ENCODE assay signal across 27 cellular contexts in genomic region chr2:142572749-142573148, GRCh38.
"Had no signal": no experiment of that assay in that cellular context is flagged by ENCODE, and none has a peak within 500 bp of the region (broad histone marks: within the 10 kb centered on the region; RNA-seq: fewer than 3 reads in every experiment).

No MANE protein-coding gene starts in this region.

- ATAC-seq: stimulated activated effector memory CD8-positive, alpha-beta T cell treated with anti-CD3 and anti-CD28 coated beads, Interleukin-12 subunit alpha, Interleukin-12 subunit beta, amount 100 ng/mL, for 72 hours; stimulated activated memory B cell treated with anti-CD40 and anti-IgM and Interleukin-4, amounts not matched to agents 10 μg/mL and 1 μg/mL and 100 μg/mL, for 72 hours; stimulated activated naive B cell treated with anti-CD40 and anti-IgM and Interleukin-4, amounts not matched to agents 10 μg/mL and 1 μg/mL and 100 μg/mL, for 72 hours; stimulated activated naive CD8-positive, alpha-beta T cell treated with anti-CD3 and anti-CD28 coated beads, Interleukin-15, amount 100 ng/mL, for 72 hours; stimulated activated naive CD8-positive, alpha-beta T cell treated with anti-CD3 and anti-CD28 coated beads, Interleukin-15, Interleukin-2, amounts not matched to agents 100 U/mL and 50 U/mL, for 24 hours; upper lobe of right lung had no signal

- H3K27ac ChIP-seq: stomach, suprapubic skin, testis, thoracic aorta, thyroid gland, tibial artery, tibial nerve, transverse colon, upper lobe of left lung, upper lobe of right lung, uterus, vagina had no signal

- H3K4me1 ChIP-seq: stomach, suprapubic skin, testis, thyroid gland, tibial artery, tibial nerve, transverse colon, upper lobe of left lung, upper lobe of right lung, uterus, vagina had no signal

- H3K27me3 ChIP-seq: stomach, suprapubic skin, testis, thyroid gland, tibial artery, tibial nerve, transverse colon, upper lobe of left lung, upper lobe of right lung, uterus, vagina had no signal

- H3K9me3 ChIP-seq: stomach, suprapubic skin, testis, thoracic aorta, thyroid gland, tibial artery, tibial nerve, transverse colon, upper lobe of left lung, upper lobe of right lung, uterus, vagina had no signal

- H3K4me3 ChIP-seq: stomach, suprapubic skin, testis, thoracic aorta, thyroid gland, tibial artery, tibial nerve, transverse colon, upper lobe of left lung, upper lobe of right lung, uterus, vagina had no signal

- FAIRE-seq: urothelium cell line had no signal

- DNase-seq: stimulated activated CD4-positive, alpha-beta T cell treated with anti-CD3 and anti-CD28 coated beads, Interleukin-2, amount 100 ng/mL, for 48 hours; stimulated activated CD4-positive, alpha-beta T cell treated with anti-CD3 and anti-CD28 coated beads, Interleukin-4, amount 100 ng/mL, for 1 hour; stimulated activated CD4-positive, alpha-beta T cell treated with anti-CD3 and anti-CD28 coated beads, Interleukin-4, amount 100 ng/mL, for 24 hours; stimulated activated CD4-positive, alpha-beta T cell treated with anti-CD3 and anti-CD28 coated beads, Interleukin-4, amount 100 ng/mL, for 4 hours; stimulated activated CD8-positive, alpha-beta memory T cell treated with anti-CD3 and anti-CD28 coated beads, Interleukin-4, amount 100 ng/mL, for 48 hours; stimulated activated naive B cell treated with anti-CD40 and anti-IgM and Interleukin-4, amounts not matched to agents 10 μg/mL and 1 μg/mL and 100 μg/mL, for 72 hours; stimulated activated naive CD4-positive, alpha-beta T cell; stimulated activated naive CD4-positive, alpha-beta T cell treated with Interleukin-2 at 50 U/mL for 16 hours; stimulated activated naive CD8-positive, alpha-beta T cell treated with anti-CD3 and anti-CD28 coated beads, Interleukin-15, amount 100 ng/mL, for 72 hours; stimulated activated naive CD8-positive, alpha-beta T cell treated with anti-CD3 and anti-CD28 coated beads, Interleukin-15, Interleukin-2, amounts not matched to agents 100 U/mL and 50 U/mL, for 24 hours; stomach; substantia nigra; testis; thyroid gland; tibial artery; transverse colon; trophoblast cell; upper lobe of left lung; upper lobe of right lung; uterus had no signal

- H3K36me3 ChIP-seq: stomach, suprapubic skin, thoracic aorta, thyroid gland, tibial artery, tibial nerve, transverse colon, upper lobe of left lung, upper lobe of right lung, uterus, vagina had no signal
